In genomic region chr16:88516666-88517065, GRCh38 we compare ENCODE assay signal across 19 cellular contexts.
"Had no signal": no experiment of that assay in that cellular context is flagged by ENCODE, and none has a peak within 500 bp of the region (broad histone marks: within the 10 kb centered on the region; RNA-seq: fewer than 3 reads in every experiment).

No MANE protein-coding gene starts in this region.

- ATAC-seq: gastrocnemius medialis; heart right ventricle; mucosa of descending colon; naive thymus-derived CD8-positive, alpha-beta T cell; stimulated activated naive B cell treated with anti-CD40 and anti-IgM and Interleukin-4, amounts not matched to agents 10 μg/mL and 1 μg/mL and 100 μg/mL, for 72 hours; stimulated activated naive CD8-positive, alpha-beta T cell treated with anti-CD3 and anti-CD28 coated beads, Interleukin-15, amount 100 ng/mL, for 72 hours had no signal

- H3K36me3 ChIP-seq: esophagus muscularis mucosa, gastrocnemius medialis, heart right ventricle, neutrophil, sigmoid colon had no signal

- H3K36me3 Mint-ChIP-seq: naive thymus-derived CD8-positive, alpha-beta T cell had no signal

- H3K27ac ChIP-seq: epithelial cell of prostate, esophagus muscularis mucosa, gastrocnemius medialis, heart right ventricle, neutrophil, sigmoid colon, skin epidermis, testis, tibial nerve had no signal

- H3K4me3 ChIP-seq: esophagus muscularis mucosa, gastrocnemius medialis, heart right ventricle, mucosa of descending colon, sigmoid colon, skin epidermis, testis, tibial nerve had no signal

- FAIRE-seq: endometrium had no signal

- H3K27ac Mint-ChIP-seq: stimulated activated naive B cell treated with anti-CD40 and anti-IgM and Interleukin-4, amounts not matched to agents 10 μg/mL and 1 μg/mL and 100 μg/mL, for 72 hours; stimulated activated naive CD8-positive, alpha-beta T cell treated with anti-CD3 and anti-CD28 coated beads, Interleukin-15, amount 100 ng/mL, for 72 hours had no signal

- DNase-seq: effector memory CD4-positive, alpha-beta T cell; gastrocnemius medialis; heart right ventricle; islet precursor cell; mammary epithelial cell; mucosa of descending colon; naive thymus-derived CD8-positive, alpha-beta T cell; sigmoid colon; stimulated activated CD4-positive, alpha-beta T cell treated with anti-CD3 and anti-CD28 coated beads, Interleukin-2, amount 100 ng/mL, for 24 hours; stimulated activated CD4-positive, alpha-beta T cell treated with anti-CD3 and anti-CD28 coated beads, Interleukin-4, amount 100 ng/mL, for 4 hours; stimulated activated naive B cell treated with anti-CD40 and anti-IgM and Interleukin-4, amounts not matched to agents 10 μg/mL and 1 μg/mL and 100 μg/mL, for 72 hours; stimulated activated naive CD8-positive, alpha-beta T cell treated with anti-CD3 and anti-CD28 coated beads, Interleukin-15, amount 100 ng/mL, for 72 hours; testis had no signal

- H3K4me3 Mint-ChIP-seq: naive thymus-derived CD8-positive, alpha-beta T cell; stimulated activated naive B cell treated with anti-CD40 and anti-IgM and Interleukin-4, amounts not matched to agents 10 μg/mL and 1 μg/mL and 100 μg/mL, for 72 hours; stimulated activated naive CD8-positive, alpha-beta T cell treated with anti-CD3 and anti-CD28 coated beads, Interleukin-15, amount 100 ng/mL, for 72 hours had no signal

- H3K4me1 ChIP-seq: esophagus muscularis mucosa, gastrocnemius medialis, heart right ventricle, sigmoid colon, tibial nerve had no signal

- H3K9me3 ChIP-seq: esophagus muscularis mucosa, gastrocnemius medialis, heart right ventricle, mucosa of descending colon, neutrophil, sigmoid colon, testis, tibial nerve had no signal

- H3K27me3 Mint-ChIP-seq: naive thymus-derived CD8-positive, alpha-beta T cell; stimulated activated naive CD8-positive, alpha-beta T cell treated with anti-CD3 and anti-CD28 coated beads, Interleukin-15, amount 100 ng/mL, for 72 hours had no signal

- H3K4me1 Mint-ChIP-seq: stimulated activated naive CD8-positive, alpha-beta T cell treated with anti-CD3 and anti-CD28 coated beads, Interleukin-15, amount 100 ng/mL, for 72 hours had no signal

- H3K27me3 ChIP-seq: heart right ventricle, neutrophil, testis had no signal
